Comparison of ENCODE assay signal across 15 cellular contexts in the genomic region with DNA sequence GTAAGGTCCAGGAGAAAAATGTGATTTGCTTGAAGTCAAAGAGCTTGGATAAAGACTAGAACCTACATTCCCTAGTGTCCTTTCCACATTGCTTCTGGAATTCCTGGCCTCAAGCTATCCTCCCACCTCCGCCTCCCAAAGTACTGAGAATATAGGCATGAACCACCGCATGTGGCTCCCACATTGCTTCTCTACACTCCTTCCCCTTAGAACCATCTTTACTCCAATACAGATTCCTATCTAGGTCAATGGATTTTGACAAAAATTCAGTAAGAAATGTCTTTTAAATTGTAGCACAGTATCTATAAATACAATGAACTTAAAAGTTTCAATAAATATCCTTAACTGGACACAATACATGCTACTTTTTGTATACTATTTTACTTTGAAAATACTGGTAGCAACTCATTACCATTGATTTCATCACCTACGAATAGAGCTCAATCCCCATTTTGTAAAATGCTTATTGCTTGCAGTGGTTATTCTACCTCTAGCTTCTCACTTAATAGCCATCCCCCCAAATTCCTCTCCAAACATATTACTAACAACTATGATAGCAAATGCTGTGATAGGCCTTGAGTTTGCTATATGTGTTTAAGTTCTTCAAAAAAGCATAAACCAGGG. TPM values are rescaled to one million over a fixed set of nuclear protein-coding genes. Genes with fewer than 3 reads are reported as not detected.
DNase-seq lines count a peak whose midpoint lies in the region; ATAC-seq, FAIRE-seq and TF ChIP-seq lines count a peak whose summit lies in the region.
"Had no signal": no experiment of that assay in that cellular context is flagged by ENCODE, and none has a peak within 500 bp of the region (broad histone marks: within the 10 kb centered on the region; RNA-seq: fewer than 3 reads in every experiment).

No MANE protein-coding gene starts in this region.

- H2BK15ac ChIP-seq in H1 (ENCODE audit: low read length): no peak overlapping the region

- H3K79me1 ChIP-seq in H1 (ENCODE audit: low read depth, low read length): no peaks in the 10 kb centered on the region

- H3K27ac Mint-ChIP-seq in Caco-2 (ENCODE audit: unreplicated experiment) (peak overlapping the region; percentile 75), nephron (peak overlapping the region; percentile 26 to 46 (median 41))

- TF ChIP-seq RAD21 in H1 (IDR thresholded peaks at IDR 0.05 in 1 of 2, conservative IDR thresholded peaks at IDR 0.05 in 1 of 2; ENCODE audit: low read depth in 2 of 2, low read length in 2 of 2): no peak

- no peak overlapping the region for H3K4ac ChIP-seq in H1 (replicated peaks; ENCODE audit: insufficient read length, low read depth, low read length)

- peak in 1 of 2 experiments; percentile 47 for DNase-seq in Caco-2
- DNase-seq in H1 (ENCODE audit: low read depth in 1 of 2, low spot score in 2 of 2): no peak
- DNase-seq in GM12892 (ENCODE audit: insufficient read length): no peak
- DNase-seq in GM12891 (ENCODE audit: insufficient read length, low spot score): no peak
- no peak for DNase-seq in NCI-H2081 (lab: John Stamatoyannopoulos, UW)
- DNase-seq: C1 segment of cervical spinal cord, MV-4-11, NCI-H187 treated with DMSO at 0.1 percent for 48 hours, NCI-H446 treated with DMSO at 0.1 percent for 48 hours, OCI-M1, RPMI8226 had no signal

- no peak overlapping the region for H2AK5ac ChIP-seq in H1 (ENCODE audit: low read depth, low read length)

- H3K56ac ChIP-seq in H1 (replicated peaks; ENCODE audit: insufficient read length, low read depth, low read length): no peak overlapping the region

- H3K9ac ChIP-seq in HUES48 (ENCODE audit: low read depth, low read length): no peak overlapping the region
- no peak overlapping the region for H3K9ac ChIP-seq in H1 (replicated peaks in 1 of 4; ENCODE audit: extremely low read depth in 1 of 4, low read depth in 3 of 4, low read length in 3 of 4)

- H3K79me2 ChIP-seq in H1 (ENCODE audit: control insufficient read depth in 1 of 2, insufficient read depth in 2 of 2, low read length in 2 of 2): no peaks in the 10 kb centered on the region

- no peak for TF ChIP-seq EP300 in H1 (IDR thresholded peaks at IDR 0.05; ENCODE audit: borderline replicate concordance in 1 of 2, low read depth in 2 of 2, low read length in 2 of 2)

- H3K14ac ChIP-seq in H1 (ENCODE audit: insufficient read length): no peak overlapping the region

- H2BK12ac ChIP-seq in H1 (ENCODE audit: low read depth, low read length): peak overlapping the region; percentile 1; the same call in 1 of the 2 replicates

- H4K8ac ChIP-seq in H1 (ENCODE audit: extremely low read depth, insufficient read depth, low read length): no peak overlapping the region

- no peak overlapping the region for H3K18ac ChIP-seq in H1 (ENCODE audit: extremely low read depth, low read length)

- TF ChIP-seq CTCF in Caco-2 (IDR thresholded peaks at IDR 0.05; ENCODE audit: insufficient read depth in 1 of 2, low read depth in 1 of 2, low read length in 1 of 2, severe bottlenecking in 1 of 2, unreplicated experiment in 1 of 2): no peak
- no peak for TF ChIP-seq CTCF in H1 (IDR thresholded peaks at IDR 0.05; ENCODE audit: control extremely low read depth in 1 of 3, insufficient read depth in 1 of 3, low read depth in 1 of 3, low read length in 3 of 3)
- no peak for TF ChIP-seq CTCF in nephron (IDR thresholded peaks at IDR 0.05; ENCODE audit: unreplicated experiment in 3 of 3)

- no peak overlapping the region for H3K23ac ChIP-seq in H1 (ENCODE audit: insufficient read length)

- no peak for ATAC-seq in HG03135 (IDR thresholded peaks at IDR 0.05; ENCODE audit: unreplicated experiment)

- H3K4me3 ChIP-seq in Caco-2 (ENCODE audit: low read depth, low read length) (no peak overlapping the region), HUES48 (ENCODE audit: low read depth, low read length) (no peak overlapping the region), H1 (ENCODE audit: extremely low read depth in 1 of 4, insufficient read depth in 2 of 4, low read depth in 3 of 4, low read length in 4 of 4) (no peak overlapping the region; a peak in 1 of 8 replicates)
- H3K4me3 ChIP-seq: A549 had no signal

- 91% methylated on average over 3 of the region's 3 CpGs; no CpG with 5 or more reads in 1 of the 2 experiments for WGBS in H1 (ENCODE audit: extremely low coverage in 1 of 2, insufficient coverage in 1 of 2, insufficient read length in 1 of 2, insufficient replicate concordance in 2 of 2, low coverage in 1 of 2, low lambda C conversion rate in 2 of 2, missing lambda C conversion rate in 1 of 2), 2 experiments

- H4K5ac ChIP-seq in H1 (ENCODE audit: insufficient read length, low read depth, low read length): peak overlapping the region; percentile 79

- no peak overlapping the region for H4K91ac ChIP-seq in H1 (replicated peaks; ENCODE audit: insufficient read length, low read length)

- no peak for FAIRE-seq in H1 (lab: Jason Lieb, UNC)
- no peak for FAIRE-seq in GM12892 (lab: Jason Lieb, UNC)
- FAIRE-seq in GM12891 (lab: Jason Lieb, UNC): no peak
- FAIRE-seq: A549 had no signal

- BruUV-seq in Caco-2 (replicated peaks; lab: Mats Ljungman, UMichigan): TSS peak; percentile 84

- H3K36me3 ChIP-seq in Caco-2 (ENCODE audit: control insufficient read depth, insufficient read depth, low read length) (no peaks in the 10 kb centered on the region), HUES48 (ENCODE audit: control insufficient read depth, insufficient read depth, low read length) (no peaks in the 10 kb centered on the region), H1 (ENCODE audit: control insufficient read depth in 2 of 4, insufficient read depth in 4 of 4, low read length in 3 of 4) (no peaks in the 10 kb centered on the region)

- H4K20me1 ChIP-seq in H1 (replicated peaks in 1 of 2; ENCODE audit: control insufficient read depth in 1 of 2, insufficient read depth in 2 of 2, low read length in 2 of 2): no peaks in the 10 kb centered on the region

- peak overlapping the region; percentile 48 for H3K4me3 Mint-ChIP-seq in Caco-2 (ENCODE audit: unreplicated experiment)
- H3K4me3 Mint-ChIP-seq in nephron: no peak overlapping the region

- no peak overlapping the region for H2AFZ ChIP-seq in H1 (ENCODE audit: low read length)

- peak overlapping the region; percentile 17 for H3K27ac ChIP-seq in HUES48 (ENCODE audit: low read depth, low read length)
- no peak overlapping the region for H3K27ac ChIP-seq in H1 (ENCODE audit: low read depth, low read length)

- TF ChIP-seq POLR2A in H1 (IDR thresholded peaks at IDR 0.05; ENCODE audit: control extremely low read depth in 1 of 2, low read depth in 2 of 2, low read length in 2 of 2) (no peak), GM12892 (IDR thresholded peaks at IDR 0.05; ENCODE audit: low read depth, low read length) (no peak), GM12891 (IDR thresholded peaks at IDR 0.05; ENCODE audit: low read depth, low read length) (no peak)

- H3K4me1 Mint-ChIP-seq in Caco-2 (ENCODE audit: low read depth, unreplicated experiment): peaks cover 58% of the 10 kb centered on the region
- H3K4me1 Mint-ChIP-seq in nephron: peaks cover 43% of the 10 kb centered on the region

- H3K4me1 ChIP-seq in Caco-2 (peaks cover 65% of the 10 kb centered on the region), HUES48 (ENCODE audit: control insufficient read depth, insufficient read depth, low read length) (peaks cover 28% of the 10 kb centered on the region), H1 (replicated peaks in 1 of 4; ENCODE audit: control insufficient read depth in 3 of 4, insufficient read depth in 4 of 4, low read length in 3 of 4) (peaks cover 0 to 16% (median 10%) of the 10 kb centered on the region in 4 experiments; a peak in 3 of 7 replicates)

- intact Hi-C loops in Caco-2 (cut with micrococcal nuclease; ENCODE audit: unreplicated experiment): loop anchor here (2.0 kb wide), 2 partner anchors 83 to 135 kb away; no protein-coding TSS in a partner anchor

- H2BK20ac ChIP-seq in H1 (ENCODE audit: low read length): no peak overlapping the region; the same call in 1 of the 2 replicates

- CTCF ChIA-PET in Caco-2 (lab: Charles Lee): interaction anchor here (0.6 kb wide), 1 partner anchor 71 kb away, joined by 3 read pairs; no protein-coding TSS in a partner anchor
- CTCF ChIA-PET in H1 (lab: Charles Lee; ENCODE audit: partially characterized antibody): interaction anchor here (0.6 to 1.3 kb wide), 4 partner anchors 9 to 200 kb away, joined by 3 read pairs; no protein-coding TSS in a partner anchor

- H3K4me2 ChIP-seq in H1 (ENCODE audit: insufficient read depth in 1 of 2, low read depth in 2 of 2, low read length in 2 of 2): no peak overlapping the region; a peak in 1 of 4 replicates

- POLR2A ChIA-PET in Caco-2 (lab: Charles Lee) (interaction anchor here (0.6 to 1.4 kb wide), 3 partner anchors 13 to 51 kb away, joined by 3 to 6 read pairs (median 4); no protein-coding TSS in a partner anchor), H1 (lab: Charles Lee; ENCODE audit: partially characterized antibody) (interaction anchor here (0.8 to 1.3 kb wide), 3 partner anchors 10 to 17 kb away, joined by 3 to 4 read pairs (median 3); no protein-coding TSS in a partner anchor)

- H3K27me3 Mint-ChIP-seq in Caco-2 (ENCODE audit: insufficient read depth, unreplicated experiment) (no peaks in the 10 kb centered on the region), nephron (ENCODE audit: low read depth) (peaks cover 3% of the 10 kb centered on the region)

- H3K9me3 ChIP-seq in Caco-2 (0 out of 2 replicates have a peak, but pooled peaks cover 3% of the 10 kb centered on the region), HUES48 (ENCODE audit: control insufficient read depth, insufficient read depth, low read length) (no peaks in the 10 kb centered on the region), H1 (ENCODE audit: insufficient read depth in 2 of 2, low read depth in 1 of 2, low read length in 1 of 2) (no peaks in the 10 kb centered on the region)
- H3K9me3 ChIP-seq: A549 had no signal

- H3K9me3 Mint-ChIP-seq in Caco-2 (ENCODE audit: unreplicated experiment) (no peaks in the 10 kb centered on the region), nephron (no peaks in the 10 kb centered on the region)

- H2BK5ac ChIP-seq in H1 (ENCODE audit: low read depth, low read length): no peak overlapping the region

- H2BK120ac ChIP-seq in H1 (replicated peaks; ENCODE audit: low read depth, low read length): no peak overlapping the region

- peaks cover 10% of the 10 kb centered on the region for H3K36me3 Mint-ChIP-seq in Caco-2 (ENCODE audit: insufficient read depth, unreplicated experiment)
- H3K36me3 Mint-ChIP-seq in nephron (ENCODE audit: low read depth): no peaks in the 10 kb centered on the region

- H3K23me2 ChIP-seq in H1 (ENCODE audit: low read depth, low read length): no peaks in the 10 kb centered on the region

- H3K27me3 ChIP-seq in Caco-2 (replicated peaks; ENCODE audit: control insufficient read depth, insufficient read depth, low read length) (no peaks in the 10 kb centered on the region), HUES48 (ENCODE audit: control insufficient read depth, insufficient read depth, low read length) (no peaks in the 10 kb centered on the region), H1 (replicated peaks in 1 of 4; ENCODE audit: control insufficient read depth in 3 of 4, extremely low read depth in 1 of 4, insufficient read depth in 3 of 4, low read length in 3 of 4) (no peaks in the 10 kb centered on the region)

RNA-seq across cellular contexts. Expression of gene GAB2, which starts 53.4 kb away (rescaled TPM):
- total RNA-seq in Caco-2 (2022): 58.6 and 67.3 TPM in 2 replicates
- total RNA-seq in H1 (2021; fragmentation: NEBNext Ultra II Directional; extraction: Animal tissue kit (Norgen Biotek cat#: 25700)): 9.5 and 14.0 TPM in 2 replicates
- 6.2 and 6.3 TPM in 2 replicates for polyA plus RNA-seq in H1 (2011; rRNA removed)
- polyA plus RNA-seq in H1 (2011; cell fraction: cytosol; rRNA removed): 5.8 TPM
- 9.3 TPM for polyA plus RNA-seq in H1 (2011; cell fraction: nucleus; rRNA removed)
- 6.3 to 8.0 TPM (median 7.2 TPM) in 4 replicates for polyA plus RNA-seq in H1 (2012, experiment 1 of 2)
- 4.5 TPM for polyA plus RNA-seq in H1 (2012, experiment 2 of 2)
- 4.8 TPM for polyA plus RNA-seq in H1 (2013, experiment 1 of 2)
- 4.0 TPM for polyA plus RNA-seq in H1 (2013, experiment 2 of 2)
- polyA minus RNA-seq in H1 (2011; rRNA and poly(A)+ RNA removed): 15.6 and 16.9 TPM in 2 replicates
- polyA minus RNA-seq in H1 (2011; cell fraction: cytosol; rRNA and poly(A)+ RNA removed): 8.4 TPM
- 14.2 TPM for polyA minus RNA-seq in H1 (2011; cell fraction: nucleus; rRNA and poly(A)+ RNA removed)
- polyA plus RNA-seq in GM12892 (2012; ENCODE audit: missing spikeins): 2.4 TPM
- polyA plus RNA-seq in GM12891 (2012; ENCODE audit: low read depth, missing spikeins): 3.8 TPM
